26 cellular contexts compared by ENCODE assay signal in the genomic region with DNA sequence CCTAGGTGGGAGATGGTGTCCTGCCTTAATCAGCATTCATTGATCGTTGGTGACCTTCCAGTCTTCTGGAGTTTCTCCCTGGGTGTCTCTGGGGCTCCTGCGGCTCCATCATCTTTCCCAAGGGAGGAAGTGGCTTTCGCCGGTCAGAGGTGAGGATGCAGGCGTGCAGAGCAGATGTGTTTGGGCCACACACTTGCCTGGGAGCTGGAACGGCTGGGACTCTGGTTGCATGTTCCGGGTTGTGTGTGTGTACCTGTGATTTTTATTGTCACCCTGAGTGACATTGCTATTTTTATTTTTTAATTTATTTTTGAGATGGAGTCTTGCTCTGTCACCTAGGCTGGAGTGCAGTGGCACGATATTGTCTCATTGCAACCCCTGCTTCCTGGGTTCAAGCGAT. TPM values are rescaled to one million over a fixed set of nuclear protein-coding genes. Genes with fewer than 3 reads are reported as not detected.
"Had no signal": no experiment of that assay in that cellular context is flagged by ENCODE, and none has a peak within 500 bp of the region (broad histone marks: within the 10 kb centered on the region; RNA-seq: fewer than 3 reads in every experiment).

No MANE protein-coding gene starts in this region.

- H3K4me3 Mint-ChIP-seq: effector memory CD8-positive, alpha-beta T cell; naive thymus-derived CD4-positive, alpha-beta T cell; nephron; neural progenitor cell; stimulated activated memory B cell treated with anti-CD40 and anti-IgM and Interleukin-4, amounts not matched to agents 10 μg/mL and 1 μg/mL and 100 μg/mL, for 72 hours; type B pancreatic cell had no signal

- ATAC-seq: effector memory CD8-positive, alpha-beta T cell; esophagus mucosa; gastrocnemius medialis; heart left ventricle; left cardiac atrium; left lung; naive thymus-derived CD4-positive, alpha-beta T cell; stimulated activated memory B cell treated with anti-CD40 and anti-IgM and Interleukin-4, amounts not matched to agents 10 μg/mL and 1 μg/mL and 100 μg/mL, for 72 hours; stimulated activated naive CD8-positive, alpha-beta T cell treated with anti-CD3 and anti-CD28 coated beads, Interleukin-15, Interleukin-2, amounts not matched to agents 100 U/mL and 50 U/mL, for 24 hours had no signal

- H3K27ac Mint-ChIP-seq: effector memory CD8-positive, alpha-beta T cell; naive thymus-derived CD4-positive, alpha-beta T cell; nephron; neural progenitor cell; stimulated activated memory B cell treated with anti-CD40 and anti-IgM and Interleukin-4, amounts not matched to agents 10 μg/mL and 1 μg/mL and 100 μg/mL, for 72 hours; type B pancreatic cell had no signal

- H3K36me3 ChIP-seq: gastrocnemius medialis, heart left ventricle, left lung, neural progenitor cell, prostate gland, right atrium auricular region, spleen had no signal

- H3K9me3 Mint-ChIP-seq: effector memory CD8-positive, alpha-beta T cell; nephron; neural progenitor cell; type B pancreatic cell had no signal

- H3K27ac ChIP-seq: epithelial cell of prostate, heart left ventricle, left lung, neural progenitor cell, parathyroid adenoma, prostate gland, right atrium auricular region, spleen had no signal

- H3K4me1 Mint-ChIP-seq: naive thymus-derived CD4-positive, alpha-beta T cell; nephron; neural progenitor cell had no signal

- H3K4me3 ChIP-seq: gastrocnemius medialis, heart left ventricle, left lung, neural progenitor cell, prostate gland, right atrium auricular region, skin epidermis, spleen had no signal

- H3K9me3 ChIP-seq: gastrocnemius medialis, heart left ventricle, left lung, prostate gland, right atrium auricular region, spleen had no signal

- H3K4me1 ChIP-seq: left lung, neural progenitor cell, parathyroid adenoma, prostate gland had no signal

- H3K36me3 Mint-ChIP-seq: naive thymus-derived CD4-positive, alpha-beta T cell; neural progenitor cell; stimulated activated memory B cell treated with anti-CD40 and anti-IgM and Interleukin-4, amounts not matched to agents 10 μg/mL and 1 μg/mL and 100 μg/mL, for 72 hours; type B pancreatic cell had no signal

- H3K27me3 ChIP-seq: heart left ventricle, neural progenitor cell, right atrium auricular region had no signal

- H2AFZ ChIP-seq: neural progenitor cell, parathyroid adenoma had no signal

- H3K79me2 ChIP-seq: parathyroid adenoma had no signal

- DNase-seq: cerebellar nuclear complex; cortex of kidney; effector memory CD8-positive, alpha-beta T cell; foreskin fibroblast; gastrocnemius medialis; heart left ventricle; hippocampal formation; left cardiac atrium; left lung; mesenchymal stem cell; midbrain; naive thymus-derived CD4-positive, alpha-beta T cell; spleen; stimulated activated CD4-positive, alpha-beta T cell treated with anti-CD3 and anti-CD28 coated beads, Interleukin-4, amount 100 ng/mL, for 4 hours; stimulated activated naive CD8-positive, alpha-beta T cell treated with anti-CD3 and anti-CD28 coated beads, Interleukin-15, Interleukin-2, amounts not matched to agents 100 U/mL and 50 U/mL, for 24 hours had no signal

- H3K4me2 ChIP-seq: neural progenitor cell had no signal

RNA-seq across cellular contexts. Expression of gene HMCN2, which starts 9.6 kb away (rescaled TPM):
- total RNA-seq: kidney epithelial cell; naive thymus-derived CD4-positive, alpha-beta T cell had no signal
- polyA plus RNA-seq: naive thymus-derived CD4-positive, alpha-beta T cell had no signal
